ENCODE assay signal across 1 cellular context in genomic region chr5:4862500-4862899, GRCh38.
TF ChIP-seq lines count a peak whose summit lies in the region.

No MANE protein-coding gene starts in this region.

TF ChIP-seq in H1, 55 proteins besides CTCF, POLR2A, EP300 and RAD21:
- no peak for TF ChIP-seq CHD7 (IDR thresholded peaks at IDR 0.05; ENCODE audit: insufficient replicate concordance, low read length)
- no peak for TF ChIP-seq NRF1 (IDR thresholded peaks at IDR 0.05; ENCODE audit: low read depth, low read length)
- TF ChIP-seq CBX5 (IDR thresholded peaks at IDR 0.05; ENCODE audit: low read depth, low read length) = no peak
- TF ChIP-seq EGR1 (IDR thresholded peaks at IDR 0.05; ENCODE audit: borderline replicate concordance, low read depth, low read length) = no peak
TF ChIP-seq in H1: peak in this region for 0.
